Comparison of ENCODE assay signal across 9 cellular contexts in genomic region chr16:27429981-27430441, GRCh38. TPM values are rescaled to one million over a fixed set of nuclear protein-coding genes. Genes with fewer than 3 reads are reported as not detected.
DNase-seq lines count a peak whose midpoint lies in the region; ATAC-seq and TF ChIP-seq lines count a peak whose summit lies in the region.
"Had no signal": no experiment of that assay in that cellular context is flagged by ENCODE, and none has a peak within 500 bp of the region (broad histone marks: within the 10 kb centered on the region; RNA-seq: fewer than 3 reads in every experiment).

No MANE protein-coding gene starts in this region.

- H3K4me1 Mint-ChIP-seq in activated B cell treated with CpG ODN at 0.5 μM for 24 hours (peaks cover 83% of the 10 kb centered on the region), endothelial cell (ENCODE audit: unreplicated experiment) (peaks cover 3% of the 10 kb centered on the region)
- peaks cover 57% of the 10 kb centered on the region for H3K4me1 Mint-ChIP-seq in stimulated activated effector memory CD8-positive, alpha-beta T cell treated with anti-CD3 and anti-CD28 coated beads, Interleukin-12 subunit alpha, Interleukin-12 subunit beta, amount 100 ng/mL, for 72 hours

- H3K36me3 Mint-ChIP-seq in activated B cell treated with CpG ODN at 0.5 μM for 24 hours (ENCODE audit: low read depth) (peaks cover 74% of the 10 kb centered on the region), endothelial cell (ENCODE audit: low read depth, unreplicated experiment) (no peaks in the 10 kb centered on the region)
- peaks cover 96% of the 10 kb centered on the region for H3K36me3 Mint-ChIP-seq in stimulated activated effector memory CD8-positive, alpha-beta T cell treated with anti-CD3 and anti-CD28 coated beads, Interleukin-12 subunit alpha, Interleukin-12 subunit beta, amount 100 ng/mL, for 72 hours

- ATAC-seq in activated B cell treated with CpG ODN at 0.5 μM for 24 hours (ENCODE audit: low read depth) (no peak), HG03196 (IDR thresholded peaks at IDR 0.05; ENCODE audit: unreplicated experiment) (no peak)
- no peak for ATAC-seq in stimulated activated effector memory CD8-positive, alpha-beta T cell treated with anti-CD3 and anti-CD28 coated beads, Interleukin-12 subunit alpha, Interleukin-12 subunit beta, amount 100 ng/mL, for 72 hours

- H3K27me3 Mint-ChIP-seq in activated B cell treated with CpG ODN at 0.5 μM for 24 hours, result no peaks in the 10 kb centered on the region
- no peaks in the 10 kb centered on the region for H3K27me3 Mint-ChIP-seq in endothelial cell (ENCODE audit: unreplicated experiment)

- CTCF ChIA-PET in activated B cell treated with CpG ODN at 0.5 μM for 24 hours (lab: Charles Lee), result no interaction called here

- intact Hi-C loops in activated B cell treated with CpG ODN at 0.5 μM for 24 hours (cut with micrococcal nuclease), result no loop called here

- H3K4me3 Mint-ChIP-seq in activated B cell treated with CpG ODN at 0.5 μM for 24 hours, result peak overlapping the region; percentile 66
- H3K4me3 Mint-ChIP-seq in endothelial cell (ENCODE audit: unreplicated experiment), result no peak overlapping the region
- H3K4me3 Mint-ChIP-seq in stimulated activated effector memory CD8-positive, alpha-beta T cell treated with anti-CD3 and anti-CD28 coated beads, Interleukin-12 subunit alpha, Interleukin-12 subunit beta, amount 100 ng/mL, for 72 hours, result no peak overlapping the region

- H3K27ac Mint-ChIP-seq in activated B cell treated with CpG ODN at 0.5 μM for 24 hours (peak overlapping the region; percentile 85), endothelial cell (ENCODE audit: unreplicated experiment) (no peak overlapping the region)
- H3K27ac Mint-ChIP-seq in stimulated activated effector memory CD8-positive, alpha-beta T cell treated with anti-CD3 and anti-CD28 coated beads, Interleukin-12 subunit alpha, Interleukin-12 subunit beta, amount 100 ng/mL, for 72 hours, result peak overlapping the region; percentile 56

- peak overlapping the region; percentile 62 for H3K4me3 ChIP-seq in GM12875 (ENCODE audit: low read depth, low read length)

- H3K9me3 Mint-ChIP-seq in activated B cell treated with CpG ODN at 0.5 μM for 24 hours (no peaks in the 10 kb centered on the region), endothelial cell (ENCODE audit: unreplicated experiment) (no peaks in the 10 kb centered on the region)
- H3K9me3 Mint-ChIP-seq in stimulated activated effector memory CD8-positive, alpha-beta T cell treated with anti-CD3 and anti-CD28 coated beads, Interleukin-12 subunit alpha, Interleukin-12 subunit beta, amount 100 ng/mL, for 72 hours, result no peaks in the 10 kb centered on the region

- POLR2A ChIA-PET in activated B cell treated with CpG ODN at 0.5 μM for 24 hours (lab: Charles Lee), result interaction anchor here (1.0 to 11.7 kb wide), 10 partner anchors 16 to 226 kb away, joined by 4 to 360 read pairs (median 14); partner anchors contain the start of gene IL21R

- no peak for TF ChIP-seq CTCF in GM12875 (IDR thresholded peaks at IDR 0.05; ENCODE audit: borderline replicate concordance, insufficient read depth, low read depth, low read length)
- TF ChIP-seq CTCF in activated B cell treated with CpG ODN at 0.5 μM for 24 hours (IDR thresholded peaks at IDR 0.05), result no peak
- TF ChIP-seq CTCF in endothelial cell (IDR thresholded peaks at IDR 0.05; ENCODE audit: unreplicated experiment), result no peak

- DNase-seq in activated B cell treated with CpG ODN at 0.5 μM for 24 hours (peak; percentile 18), endothelial cell (ENCODE audit: low spot score) (peak; percentile 0), DMS 273 treated with DMSO at 0.1 percent for 48 hours (lab: John Stamatoyannopoulos, UW) (no peak), NCI-H146 treated with DMSO at 0.1 percent for 48 hours (lab: John Stamatoyannopoulos, UW; ENCODE audit: unreplicated experiment) (no peak)
- peak in 1 of 2 donors; percentile 47 for DNase-seq in stimulated activated effector memory CD8-positive, alpha-beta T cell treated with anti-CD3 and anti-CD28 coated beads, Interleukin-12 subunit alpha, Interleukin-12 subunit beta, amount 100 ng/mL, for 72 hours (ENCODE audit: low spot score in 2 of 2)
- DNase-seq: COR-L47, OCI-M1 had no signal

RNA-seq across cellular contexts. Expression of gene IL21R, which starts 28.0 kb away (rescaled TPM):
- 144 and 167 TPM in 2 replicates for total RNA-seq in activated B cell treated with CpG ODN at 0.5 μM for 24 hours
- total RNA-seq in endothelial cell (ENCODE audit: unreplicated experiment), result not detected

Comparison
In these comparisons a context has a peak if more than half of its experiments do, and no peak if none do; other contexts are left out.
1. DNase-seq: peak in activated B cell treated with CpG ODN at 0.5 μM for 24 hours (single experiment) and endothelial cell (single experiment); none in DMS 273 treated with DMSO at 0.1 percent for 48 hours (single experiment) and NCI-H146 treated with DMSO at 0.1 percent for 48 hours (single experiment).
2. RNA of gene IL21R, which starts 28.0 kb away (total RNA-seq): 144 to 167 TPM in activated B cell treated with CpG ODN at 0.5 μM for 24 hours; not detected in endothelial cell (single experiment); every median in the first group is over 100 times any median in the second.